ENCODE assay signal across 23 cellular contexts in the genomic region with DNA sequence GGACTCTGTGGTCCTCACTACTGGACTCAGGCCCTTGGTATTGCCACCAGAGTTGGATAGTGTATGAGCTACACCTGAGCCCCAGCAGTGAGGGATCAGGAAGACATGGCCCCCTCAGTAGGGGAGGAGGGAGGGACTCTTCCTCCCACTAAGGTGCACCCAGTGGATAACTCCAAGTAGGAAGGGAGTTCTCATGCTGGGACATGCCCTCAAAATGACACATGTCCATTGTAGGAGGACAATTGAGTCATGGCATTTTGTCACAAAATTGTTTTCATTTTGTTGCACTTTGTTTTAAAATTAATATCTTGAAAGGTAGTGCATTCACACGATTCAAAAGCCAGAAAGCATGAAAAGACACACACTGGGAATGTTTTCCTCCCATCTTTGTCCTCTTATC.
DNase-seq lines count a peak whose midpoint lies in the region; TF ChIP-seq lines count a peak whose summit lies in the region.
"Had no signal": no experiment of that assay in that cellular context is flagged by ENCODE, and none has a peak within 500 bp of the region (broad histone marks: within the 10 kb centered on the region; RNA-seq: fewer than 3 reads in every experiment).

No MANE protein-coding gene starts in this region.

- intact Hi-C loops in PC-9 (cut with micrococcal nuclease; ENCODE audit: unreplicated experiment): loop anchor here (2.0 kb wide), 1 partner anchor 99 kb away; no protein-coding TSS in a partner anchor

- H3K36me3 ChIP-seq in HEK293 (ENCODE audit: control insufficient read depth in 2 of 2, insufficient read depth in 1 of 2, low read length in 2 of 2): peaks cover 0 to 6% of the 10 kb centered on the region in 2 experiments; a peak in 1 of 3 replicates
- peaks cover 36% of the 10 kb centered on the region for H3K36me3 ChIP-seq in PC-9 (ENCODE audit: low read depth)
- peaks cover 4 to 8% of the 10 kb centered on the region in 2 experiments for H3K36me3 ChIP-seq in trophoblast cell (ENCODE audit: control insufficient read depth in 1 of 2, insufficient read depth in 2 of 2, low read length in 2 of 2)

- peaks cover 9% of the 10 kb centered on the region for H3K4me1 ChIP-seq in HEK293 (ENCODE audit: control insufficient read depth, insufficient read depth, low read length)
- peaks cover 76% of the 10 kb centered on the region for H3K4me1 ChIP-seq in PC-9 (replicated peaks; ENCODE audit: insufficient read depth)
- peaks cover 31 to 41% of the 10 kb centered on the region in 2 experiments for H3K4me1 ChIP-seq in trophoblast cell (ENCODE audit: control insufficient read depth in 1 of 2, insufficient read depth in 2 of 2, low read length in 2 of 2)

- POLR2A ChIA-PET in HEK293 (lab: Yijun Ruan, JAX) (interaction anchor here (0.5 kb wide), 1 partner anchor 23 kb away, joined by 3 read pairs; no protein-coding TSS in a partner anchor), PC-9 (lab: Charles Lee; ENCODE audit: unreplicated experiment) (no interaction called here)

- H3K18ac ChIP-seq in trophoblast cell (ENCODE audit: low read length): peak overlapping the region; percentile 57

- no TSS peak for BruUV-seq in PC-9 (replicated peaks; lab: Mats Ljungman, UMichigan)

- H4K12ac ChIP-seq in trophoblast cell (ENCODE audit: low read depth, low read length): no peak overlapping the region

- peak overlapping the region; percentile 50 for H4K8ac ChIP-seq in trophoblast cell (ENCODE audit: low read depth, low read length)

- no peaks in the 10 kb centered on the region for H3K27me3 Mint-ChIP-seq in activated naive CD4-positive, alpha-beta T cell treated with anti-CD3 and anti-CD28 coated beads, Interleukin-2, amount 10 ng/mL, durations not matched to agents 7 days and 5 days
- peaks cover 2% of the 10 kb centered on the region for H3K27me3 Mint-ChIP-seq in nephron progenitor cell (ENCODE audit: low read depth, poor library complexity)
- H3K27me3 Mint-ChIP-seq: CD4-positive, alpha-beta T cell had no signal

- H3K79me2 ChIP-seq in PC-9 (ENCODE audit: low read depth) (peaks cover 82% of the 10 kb centered on the region), trophoblast cell (ENCODE audit: control insufficient read depth, insufficient read depth, low read length, poor library complexity) (peaks cover 5% of the 10 kb centered on the region)

- H3K4me3 ChIP-seq in HEK293 (ENCODE audit: low read depth, low read length): no peak overlapping the region
- no peak overlapping the region for H3K4me3 ChIP-seq in PC-9
- no peak overlapping the region for H3K4me3 ChIP-seq in epithelial cell of esophagus (ENCODE audit: low read length)
- H3K4me3 ChIP-seq in trophoblast cell (ENCODE audit: low read depth, low read length): no peak overlapping the region
- H3K4me3 ChIP-seq: BLaER1, GM12878 had no signal

- H3K9me3 ChIP-seq in HEK293 (ENCODE audit: control insufficient read depth, insufficient read depth, low read depth, low read length) (no peaks in the 10 kb centered on the region), PC-9 (ENCODE audit: insufficient read depth, low read depth) (no peaks in the 10 kb centered on the region), trophoblast cell (ENCODE audit: insufficient read depth, low read depth, low read length) (no peaks in the 10 kb centered on the region)
- H3K9me3 ChIP-seq: BLaER1, SK-N-SH had no signal

- CTCF ChIA-PET in HEK293 (lab: Yijun Ruan, JAX) (no interaction called here), PC-9 (lab: Charles Lee) (no interaction called here)
- CTCF ChIA-PET in activated naive CD4-positive, alpha-beta T cell treated with anti-CD3 and anti-CD28 coated beads, Interleukin-2, amount 10 ng/mL, durations not matched to agents 7 days and 5 days (lab: Charles Lee): no interaction called here

- no peaks in the 10 kb centered on the region for H3K9me3 Mint-ChIP-seq in activated naive CD4-positive, alpha-beta T cell treated with anti-CD3 and anti-CD28 coated beads, Interleukin-2, amount 10 ng/mL, durations not matched to agents 7 days and 5 days
- H3K9me3 Mint-ChIP-seq in nephron progenitor cell: no peaks in the 10 kb centered on the region
- H3K9me3 Mint-ChIP-seq: CD4-positive, alpha-beta T cell had no signal

- H3K27ac ChIP-seq in HEK293 (ENCODE audit: extremely low read depth, low read depth, low read length): no peak overlapping the region
- peak overlapping the region; percentile 71 for H3K27ac ChIP-seq in PC-9
- no peak overlapping the region for H3K27ac ChIP-seq in trophoblast cell (ENCODE audit: low read depth, low read length)
- H3K27ac ChIP-seq: BLaER1, KMS-11 had no signal

- H3F3A ChIP-seq in PC-9 (ENCODE audit: insufficient read depth, low read depth): peaks cover 58% of the 10 kb centered on the region

- H3K27ac Mint-ChIP-seq in activated naive CD4-positive, alpha-beta T cell treated with anti-CD3 and anti-CD28 coated beads, Interleukin-2, amount 10 ng/mL, durations not matched to agents 7 days and 5 days: no peak overlapping the region
- no peak overlapping the region for H3K27ac Mint-ChIP-seq in nephron progenitor cell
- H3K27ac Mint-ChIP-seq: CD4-positive, alpha-beta T cell had no signal

- H3K4me3 Mint-ChIP-seq in activated naive CD4-positive, alpha-beta T cell treated with anti-CD3 and anti-CD28 coated beads, Interleukin-2, amount 10 ng/mL, durations not matched to agents 7 days and 5 days: no peak overlapping the region
- H3K4me3 Mint-ChIP-seq in nephron progenitor cell: no peak overlapping the region
- H3K4me3 Mint-ChIP-seq: CD4-positive, alpha-beta T cell had no signal

- H2AFZ ChIP-seq in PC-9 (no peak overlapping the region), trophoblast cell (ENCODE audit: insufficient read depth, low read length, poor library complexity) (no peak overlapping the region)

- H3K36me3 Mint-ChIP-seq in activated naive CD4-positive, alpha-beta T cell treated with anti-CD3 and anti-CD28 coated beads, Interleukin-2, amount 10 ng/mL, durations not matched to agents 7 days and 5 days: peaks cover 4% of the 10 kb centered on the region
- peaks cover 26% of the 10 kb centered on the region for H3K36me3 Mint-ChIP-seq in nephron progenitor cell (ENCODE audit: low read depth)

- H2BK12ac ChIP-seq in trophoblast cell (ENCODE audit: low read length): peak overlapping the region; percentile 52

- peak overlapping the region; percentile 45 for H4K91ac ChIP-seq in trophoblast cell (ENCODE audit: low read depth, low read length)

- peaks cover 7% of the 10 kb centered on the region for H3K4me1 Mint-ChIP-seq in activated naive CD4-positive, alpha-beta T cell treated with anti-CD3 and anti-CD28 coated beads, Interleukin-2, amount 10 ng/mL, durations not matched to agents 7 days and 5 days
- peaks cover 45% of the 10 kb centered on the region for H3K4me1 Mint-ChIP-seq in nephron progenitor cell

- TF ChIP-seq CTCF in HEK293 (tag by site-specific recombination; IDR thresholded peaks at IDR 0.05) (no peak), PC-9 (conservative IDR thresholded peaks at IDR 0.05) (no peak), epithelial cell of esophagus (IDR thresholded peaks at IDR 0.05; ENCODE audit: insufficient read depth, low read depth, low read length, missing control alignments) (no peak), nephron progenitor cell (IDR thresholded peaks at IDR 0.05) (no peak)

- H3K79me1 ChIP-seq in trophoblast cell (ENCODE audit: low read length): peaks cover 29% of the 10 kb centered on the region

- no peaks in the 10 kb centered on the region for H3K9me2 ChIP-seq in PC-9 (ENCODE audit: insufficient read depth)
- H3K9me2 ChIP-seq: SK-N-SH had no signal

- H3K14ac ChIP-seq in trophoblast cell (ENCODE audit: low read length): peak overlapping the region; percentile 27

- H3K4me2 ChIP-seq in PC-9: no peak overlapping the region
- H3K4me2 ChIP-seq in trophoblast cell (ENCODE audit: low read length): no peak overlapping the region
- H3K4me2 ChIP-seq: BLaER1, KMS-11, SK-N-SH had no signal

- no CpG with 5 or more reads among the region's 1 CpG for WGBS in trophoblast cell (ENCODE audit: extremely low coverage, insufficient coverage, insufficient read length)

- H2AK5ac ChIP-seq in trophoblast cell (ENCODE audit: low read length): peak overlapping the region; percentile 88

- H2BK120ac ChIP-seq in trophoblast cell (ENCODE audit: insufficient read depth, low read length, poor library complexity): no peak overlapping the region

- H3K4ac ChIP-seq in trophoblast cell (ENCODE audit: low read depth, low read length): peak overlapping the region; percentile 26

- DNase-seq in PC-9 (no peak), epithelial cell of esophagus (ENCODE audit: low read depth) (peak; percentile 67), trophoblast cell (no peak), AG20443 (ENCODE audit: low spot score) (no peak), nephron progenitor cell (no peak)
- no peak for DNase-seq in activated naive CD4-positive, alpha-beta T cell treated with anti-CD3 and anti-CD28 coated beads, Interleukin-2, amount 10 ng/mL, durations not matched to agents 7 days and 5 days
- DNase-seq: CD4-positive, alpha-beta T cell; COR-L47; DND-41; H7; MV-4-11; NCI-H1105 treated with DMSO at 0.1 percent for 48 hours; NCI-H1694; NCI-H2081; NCI-H2171; NCI-H524 treated with DMSO at 0.1 percent for 48 hours; RPMI8226; SIG-M5; SK-N-SH had no signal

- H2BK5ac ChIP-seq in trophoblast cell (ENCODE audit: low read depth, low read length, poor library complexity): peak overlapping the region; percentile 64

- no peaks in the 10 kb centered on the region for H4K20me1 ChIP-seq in PC-9 (ENCODE audit: insufficient read depth)
- H4K20me1 ChIP-seq: BLaER1 had no signal

- H3K27me3 ChIP-seq in PC-9 (ENCODE audit: insufficient read depth, low read depth) (no peaks in the 10 kb centered on the region), trophoblast cell (ENCODE audit: insufficient read depth, low read length) (no peaks in the 10 kb centered on the region)
- H3K27me3 ChIP-seq: BLaER1 had no signal

- no peak overlapping the region for H3K9ac ChIP-seq in trophoblast cell (ENCODE audit: low read length)
- H3K9ac ChIP-seq: BLaER1, KMS-11, SK-N-SH had no signal

- no peak overlapping the region for H3K23ac ChIP-seq in trophoblast cell (ENCODE audit: low read length)

TF ChIP-seq in HEK293, 187 proteins besides CTCF, POLR2A, EP300 and RAD21 (continues in another document):
- TF ChIP-seq, protein P1, sequence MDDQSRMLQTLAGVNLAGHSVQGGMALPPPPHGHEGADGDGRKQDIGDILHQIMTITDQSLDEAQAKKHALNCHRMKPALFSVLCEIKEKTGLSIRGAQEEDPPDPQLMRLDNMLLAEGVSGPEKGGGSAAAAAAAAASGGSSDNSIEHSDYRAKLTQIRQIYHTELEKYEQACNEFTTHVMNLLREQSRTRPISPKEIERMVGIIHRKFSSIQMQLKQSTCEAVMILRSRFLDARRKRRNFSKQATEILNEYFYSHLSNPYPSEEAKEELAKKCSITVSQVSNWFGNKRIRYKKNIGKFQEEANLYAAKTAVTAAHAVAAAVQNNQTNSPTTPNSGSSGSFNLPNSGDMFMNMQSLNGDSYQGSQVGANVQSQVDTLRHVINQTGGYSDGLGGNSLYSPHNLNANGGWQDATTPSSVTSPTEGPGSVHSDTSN (CRISPR knock-in tag; IDR thresholded peaks at IDR 0.05): no peak
- TF ChIP-seq, protein P2, sequence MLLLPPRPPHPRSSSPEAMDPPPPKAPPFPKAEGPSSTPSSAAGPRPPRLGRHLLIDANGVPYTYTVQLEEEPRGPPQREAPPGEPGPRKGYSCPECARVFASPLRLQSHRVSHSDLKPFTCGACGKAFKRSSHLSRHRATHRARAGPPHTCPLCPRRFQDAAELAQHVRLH (tag by site-specific recombination; IDR thresholded peaks at IDR 0.05): no peak
